In the genomic region with DNA sequence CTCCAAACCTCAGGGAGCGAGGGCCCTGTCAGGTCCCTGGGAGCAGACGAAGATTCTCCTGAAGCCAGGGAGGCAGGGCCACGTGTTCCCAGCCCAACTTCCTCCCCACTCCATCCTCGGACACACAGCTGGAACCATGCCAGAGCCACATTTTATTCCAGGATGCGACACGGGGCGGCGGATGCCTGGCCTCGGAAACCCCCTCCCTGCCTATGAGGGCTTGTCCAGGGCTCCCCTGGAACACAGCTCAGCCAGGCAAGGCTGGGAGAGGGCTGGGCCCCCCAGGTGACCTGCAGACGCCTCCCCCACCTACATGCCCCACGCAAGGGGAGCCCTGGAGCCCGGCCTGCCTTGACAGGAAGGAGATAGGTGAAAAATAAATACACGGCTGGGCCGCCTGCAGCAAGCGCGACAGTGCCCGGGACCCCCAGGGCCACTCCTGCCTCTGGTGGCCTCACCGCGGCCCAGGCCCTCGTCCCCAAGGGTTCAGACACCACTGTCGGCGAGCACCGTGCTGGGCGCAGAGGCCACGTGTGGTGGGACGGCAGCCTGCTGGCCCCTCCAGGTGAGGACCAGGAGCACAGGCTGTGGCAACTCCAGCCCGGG, we compare ENCODE assay signal across 16 cellular contexts. TPM values are rescaled to one million over a fixed set of nuclear protein-coding genes. Genes with fewer than 3 reads are reported as not detected.
DNase-seq lines count a peak whose midpoint lies in the region; ATAC-seq and TF ChIP-seq lines count a peak whose summit lies in the region.
"Had no signal": no experiment of that assay in that cellular context is flagged by ENCODE, and none has a peak within 500 bp of the region (broad histone marks: within the 10 kb centered on the region; RNA-seq: fewer than 3 reads in every experiment).

No MANE protein-coding gene starts in this region.

- no peaks in the 10 kb centered on the region for H3K9me3 ChIP-seq in heart right ventricle
- H3K9me3 ChIP-seq in spleen = no peaks in the 10 kb centered on the region
- H3K9me3 ChIP-seq: SJSA1, testis had no signal

- H3K27me3 ChIP-seq in heart right ventricle (peaks cover 0 to 4% (median 0%) of the 10 kb centered on the region in 7 donors), spleen (replicated peaks in 1 of 7) (peaks cover 0 to 5% (median 0%) of the 10 kb centered on the region in 7 donors)
- H3K27me3 ChIP-seq: SJSA1, testis had no signal

- peak overlapping the region in 2 of 10 donors; percentile 45 to 50 for H3K27ac ChIP-seq in heart right ventricle
- peak overlapping the region in 4 of 8 donors; percentile 31 to 50 (median 36) for H3K27ac ChIP-seq in spleen
- H3K27ac ChIP-seq: SJSA1, testis had no signal

- H3K36me3 ChIP-seq in heart right ventricle (peaks cover 0 to 62% (median 20%) of the 10 kb centered on the region in 9 donors), spleen (peaks cover 0 to 85% (median 54%) of the 10 kb centered on the region in 6 donors)

- TF ChIP-seq POLR2A in spleen (IDR thresholded peaks at IDR 0.05) = no peak

- no peak for TF ChIP-seq CTCF in heart right ventricle (IDR thresholded peaks at IDR 0.05)
- TF ChIP-seq CTCF in spleen (IDR thresholded peaks at IDR 0.05 in 8 of 11, conservative IDR thresholded peaks at IDR 0.05 in 3 of 11) = no peak

- ATAC-seq in heart right ventricle (peak; percentile 24 to 77 (median 56)), GM18867 (IDR thresholded peaks at IDR 0.05; ENCODE audit: unreplicated experiment) (no peak), HG02852 (IDR thresholded peaks at IDR 0.05; ENCODE audit: unreplicated experiment) (no peak)
- ATAC-seq: activated CD8-positive, alpha-beta T cell treated with anti-CD3 and anti-CD28 coated beads, Interleukin-2, amount 10 ng/mL, durations not matched to agents 7 days and 5 days; CD8-positive, alpha-beta T cell had no signal

- DNase-seq in NCI-H2029 (lab: John Stamatoyannopoulos, UW) (peak; percentile 50), NCI-H2029 treated with DMSO at 0.1 percent for 48 hours (lab: John Stamatoyannopoulos, UW) (no peak), SW480 (ENCODE audit: low spot score) (peak; percentile 47), heart right ventricle (peak; percentile 50 to 80), spleen (peak; percentile 79), NCI-H2196 (lab: John Stamatoyannopoulos, UW; ENCODE audit: unreplicated experiment) (no peak)
- DNase-seq: activated CD8-positive, alpha-beta T cell treated with anti-CD3 and anti-CD28 coated beads, Interleukin-2, amount 10 ng/mL, durations not matched to agents 7 days and 5 days; amniotic stem cell; GOT3; MV-4-11; NCI-H345; testis had no signal

- H3K4me3 ChIP-seq in heart right ventricle (no peak overlapping the region), spleen (no peak overlapping the region)
- H3K4me3 ChIP-seq: SJSA1, testis had no signal

- intact Hi-C loops in heart right ventricle (cut with DNase I) (no loop called here), spleen (cut with DNase I; ENCODE audit: low total_unique reads) (no loop called here)

- 43 to 55% methylated on average over 27 of the region's 27 CpGs for WGBS in heart right ventricle, 2 donors
- WGBS in spleen, 5 donors = 62 to 80% (median 70%) methylated on average over 14 to 27 of the region's 27 CpGs

- peaks cover 8 to 28% (median 15%) of the 10 kb centered on the region in 9 donors for H3K4me1 ChIP-seq in heart right ventricle
- peaks cover 0 to 40% (median 19%) of the 10 kb centered on the region in 6 donors for H3K4me1 ChIP-seq in spleen
- H3K4me1 ChIP-seq: testis had no signal

RNA-seq across cellular contexts. Expression of gene GET4, which starts 21.5 kb away (rescaled TPM):
- 10 to 100 TPM; 14.7 to 25.0 (median 20.4) TPM for total RNA-seq in heart right ventricle
- polyA plus RNA-seq in heart right ventricle = 10 to 100 TPM; 32.8 to 38.6 TPM
- total RNA-seq in spleen = 10 to 100 TPM; 25.4 to 39.5 (median 34.4) TPM
- polyA plus RNA-seq in spleen = 10 to 100 TPM; 40.0 to 63.0 (median 53.9) TPM

RNA-seq across cellular contexts. Expression of gene ADAP1, which starts 56.6 kb away (rescaled TPM):
- 10 to 100 TPM in 5 of 10 donors, 1 to 10 TPM in 5; 5.2 to 14.9 (median 9.7) TPM for total RNA-seq in heart right ventricle
- 10 to 100 TPM in 1 of 2 donors, 1 to 10 TPM in 1; 2.3 to 13.5 TPM for polyA plus RNA-seq in heart right ventricle
- 10 to 100 TPM; 18.1 to 35.4 (median 25.7) TPM for total RNA-seq in spleen
- 10 to 100 TPM in 2 of 3 donors, 1 to 10 TPM in 1; 8.7 to 38.6 (median 12.8) TPM for polyA plus RNA-seq in spleen

Comparison
In these comparisons a context has a peak if more than half of its experiments do, and no peak if none do; other contexts are left out.
1. DNase-seq: peak in NCI-H2029 (single experiment), SW480 (single experiment), heart right ventricle (2 of 2) and spleen (single experiment); none in NCI-H2029 treated with DMSO at 0.1 percent for 48 hours (single experiment) and NCI-H2196 (single experiment).
2. ATAC-seq: peak in heart right ventricle (8 of 8); none in GM18867 (single experiment) and HG02852 (single experiment).